ENCODE assay signal across 31 cellular contexts in the genomic region with DNA sequence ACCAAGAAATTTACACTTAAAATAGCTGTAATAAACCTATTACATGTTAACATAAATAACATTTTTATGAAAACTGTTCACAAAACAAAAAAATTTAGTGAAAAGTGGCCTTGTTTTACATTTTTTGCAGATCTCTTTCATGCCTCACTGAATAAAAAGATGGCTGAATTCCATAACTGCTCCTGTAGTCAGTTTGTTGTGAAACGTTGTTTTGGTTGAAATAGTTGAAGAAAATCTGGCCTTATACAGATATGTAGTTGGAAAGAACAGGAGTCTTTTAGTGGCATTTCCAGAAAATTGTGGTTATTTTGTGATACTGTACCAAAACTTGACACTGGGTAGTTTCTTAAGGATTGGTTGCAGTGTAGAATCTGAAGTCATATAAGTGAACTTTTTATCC. TPM values are rescaled to one million over a fixed set of nuclear protein-coding genes. Genes with fewer than 3 reads are reported as not detected.
DNase-seq lines count a peak whose midpoint lies in the region; ATAC-seq, FAIRE-seq and TF ChIP-seq lines count a peak whose summit lies in the region.
"Had no signal": no experiment of that assay in that cellular context is flagged by ENCODE, and none has a peak within 500 bp of the region (broad histone marks: within the 10 kb centered on the region; RNA-seq: fewer than 3 reads in every experiment).

No MANE protein-coding gene starts in this region.

- H4K20me1 ChIP-seq in osteoblast (ENCODE audit: insufficient read depth, low read length): peaks cover 37% of the 10 kb centered on the region

- H3K27me3 ChIP-seq in Caco-2 (replicated peaks; ENCODE audit: control insufficient read depth, insufficient read depth, low read length) (no peaks in the 10 kb centered on the region), osteoblast (ENCODE audit: insufficient read depth, low read length) (no peaks in the 10 kb centered on the region)
- H3K27me3 ChIP-seq: body of pancreas, heart right ventricle, suprapubic skin had no signal

- ATAC-seq in GM18519 (IDR thresholded peaks at IDR 0.05; ENCODE audit: low FRiP score, unreplicated experiment): no peak
- ATAC-seq: activated CD8-positive, alpha-beta memory T cell treated with anti-CD3 and anti-CD28 coated beads, Interleukin-2, amount 10 ng/mL, durations not matched to agents 7 days and 5 days; activated T-cell treated with anti-CD3 and anti-CD28 coated beads, Interleukin-2, amount 50 U/mL, for 4 hours; body of pancreas; heart right ventricle; natural killer cell treated with Interleukin-12 subunit alpha and Interleukin-12 subunit beta and Interleukin-15 and Interleukin-18, amount 100 ng/mL, for 72 hours; stimulated activated memory B cell treated with anti-CD40 and anti-IgM and Interleukin-4, amounts not matched to agents 10 μg/mL and 1 μg/mL and 100 μg/mL, for 72 hours had no signal

- no peak overlapping the region for H3K4me2 ChIP-seq in osteoblast (ENCODE audit: insufficient read depth, low read length)
- H3K4me2 ChIP-seq: PC-9, SK-N-SH had no signal

- intact Hi-C loops in Caco-2 (cut with micrococcal nuclease; ENCODE audit: unreplicated experiment): no loop called here

- H3K4me3 ChIP-seq in Caco-2 (ENCODE audit: low read depth, low read length) (no peak overlapping the region), osteoblast (ENCODE audit: insufficient read depth, low read length) (no peak overlapping the region)
- H3K4me3 ChIP-seq: body of pancreas, heart right ventricle, PC-9, suprapubic skin had no signal

- H3K4me1 Mint-ChIP-seq in Caco-2 (ENCODE audit: low read depth, unreplicated experiment): peaks cover 40% of the 10 kb centered on the region
- peaks cover 28% of the 10 kb centered on the region for H3K4me1 Mint-ChIP-seq in endothelial cell (ENCODE audit: unreplicated experiment)
- H3K4me1 Mint-ChIP-seq: activated CD8-positive, alpha-beta memory T cell treated with anti-CD3 and anti-CD28 coated beads, Interleukin-2, amount 10 ng/mL, durations not matched to agents 7 days and 5 days; activated naive CD8-positive, alpha-beta T cell treated with anti-CD3 and anti-CD28 coated beads for 36 hours; CD4-positive, alpha-beta memory T cell had no signal

- no peaks in the 10 kb centered on the region for H3K27me3 Mint-ChIP-seq in Caco-2 (ENCODE audit: insufficient read depth, unreplicated experiment)
- no peaks in the 10 kb centered on the region for H3K27me3 Mint-ChIP-seq in endothelial cell (ENCODE audit: unreplicated experiment)
- H3K27me3 Mint-ChIP-seq: activated naive CD8-positive, alpha-beta T cell treated with anti-CD3 and anti-CD28 coated beads for 36 hours had no signal

- no TSS peak for BruUV-seq in Caco-2 (replicated peaks; lab: Mats Ljungman, UMichigan)

- H3K9me3 Mint-ChIP-seq in Caco-2 (ENCODE audit: unreplicated experiment) (no peaks in the 10 kb centered on the region), endothelial cell (ENCODE audit: unreplicated experiment) (no peaks in the 10 kb centered on the region)
- H3K9me3 Mint-ChIP-seq: activated naive CD8-positive, alpha-beta T cell treated with anti-CD3 and anti-CD28 coated beads for 36 hours; natural killer cell treated with Interleukin-12 subunit alpha and Interleukin-12 subunit beta and Interleukin-15 and Interleukin-18, amount 100 ng/mL, for 72 hours; stimulated activated memory B cell treated with anti-CD40 and anti-IgM and Interleukin-4, amounts not matched to agents 10 μg/mL and 1 μg/mL and 100 μg/mL, for 72 hours had no signal

- H3K4me3 Mint-ChIP-seq in Caco-2 (ENCODE audit: unreplicated experiment): no peak overlapping the region
- H3K4me3 Mint-ChIP-seq in endothelial cell (ENCODE audit: unreplicated experiment): no peak overlapping the region
- H3K4me3 Mint-ChIP-seq: activated CD8-positive, alpha-beta memory T cell treated with anti-CD3 and anti-CD28 coated beads, Interleukin-2, amount 10 ng/mL, durations not matched to agents 7 days and 5 days; activated naive CD8-positive, alpha-beta T cell treated with anti-CD3 and anti-CD28 coated beads for 36 hours; activated T-cell treated with anti-CD3 and anti-CD28 coated beads, Interleukin-2, amount 50 U/mL, for 4 hours; CD4-positive, alpha-beta memory T cell; natural killer cell treated with Interleukin-12 subunit alpha and Interleukin-12 subunit beta and Interleukin-15 and Interleukin-18, amount 100 ng/mL, for 72 hours; stimulated activated memory B cell treated with anti-CD40 and anti-IgM and Interleukin-4, amounts not matched to agents 10 μg/mL and 1 μg/mL and 100 μg/mL, for 72 hours had no signal

- H3K36me3 ChIP-seq in Caco-2 (ENCODE audit: control insufficient read depth, insufficient read depth, low read length): no peaks in the 10 kb centered on the region; the same call in 1 of the 2 replicates
- no peaks in the 10 kb centered on the region for H3K36me3 ChIP-seq in osteoblast (ENCODE audit: insufficient read depth, low read length)
- H3K36me3 ChIP-seq: heart right ventricle, suprapubic skin had no signal

- peaks cover 37% of the 10 kb centered on the region for H3K36me3 Mint-ChIP-seq in Caco-2 (ENCODE audit: insufficient read depth, unreplicated experiment)
- H3K36me3 Mint-ChIP-seq in endothelial cell (ENCODE audit: low read depth, unreplicated experiment): peaks cover 8% of the 10 kb centered on the region
- H3K36me3 Mint-ChIP-seq: activated CD8-positive, alpha-beta memory T cell treated with anti-CD3 and anti-CD28 coated beads, Interleukin-2, amount 10 ng/mL, durations not matched to agents 7 days and 5 days; activated naive CD8-positive, alpha-beta T cell treated with anti-CD3 and anti-CD28 coated beads for 36 hours; CD4-positive, alpha-beta memory T cell; natural killer cell treated with Interleukin-12 subunit alpha and Interleukin-12 subunit beta and Interleukin-15 and Interleukin-18, amount 100 ng/mL, for 72 hours; stimulated activated memory B cell treated with anti-CD40 and anti-IgM and Interleukin-4, amounts not matched to agents 10 μg/mL and 1 μg/mL and 100 μg/mL, for 72 hours had no signal

- H2AFZ ChIP-seq in osteoblast (ENCODE audit: low read length): no peak overlapping the region
- H2AFZ ChIP-seq: PC-9 had no signal

- H3K9me3 ChIP-seq in Caco-2 (no peaks in the 10 kb centered on the region), osteoblast (ENCODE audit: low read depth, low read length) (no peaks in the 10 kb centered on the region)
- H3K9me3 ChIP-seq: body of pancreas, suprapubic skin had no signal

- in situ Hi-C loops in GM13977 (cut with MboI; ENCODE audit: low pct_unique_long_range_greater_than_20kb, low sequenced_read_pairs, unreplicated experiment): no loop called here

- H3K27ac ChIP-seq in osteoblast (ENCODE audit: low read depth, low read length): peak overlapping the region; percentile 7
- H3K27ac ChIP-seq: body of pancreas, PC-9, suprapubic skin had no signal

- TF ChIP-seq CTCF in Caco-2 (IDR thresholded peaks at IDR 0.05; ENCODE audit: insufficient read depth in 1 of 2, low read depth in 1 of 2, low read length in 1 of 2, severe bottlenecking in 1 of 2, unreplicated experiment in 1 of 2) (no peak), osteoblast (IDR thresholded peaks at IDR 0.05; ENCODE audit: extremely low read depth, low read depth, low read length) (no peak), endothelial cell (IDR thresholded peaks at IDR 0.05; ENCODE audit: unreplicated experiment) (no peak), GM13977 (IDR thresholded peaks at IDR 0.05; ENCODE audit: extremely low read depth, insufficient read depth, missing control alignments) (no peak)

- FAIRE-seq in endometrium (lab: Jason Lieb, UNC): peak; percentile 80
- FAIRE-seq: A204.1, H1, urothelium cell line had no signal

- no peak for DNase-seq in Caco-2
- DNase-seq in amniotic epithelial cell (ENCODE audit: low read depth): peak; percentile 31
- no peak for DNase-seq in osteoblast (ENCODE audit: insufficient read length, low spot score, missing footprints)
- no peak for DNase-seq in endothelial cell (ENCODE audit: low spot score)
- no peak for DNase-seq in activated CD8-positive, alpha-beta memory T cell treated with anti-CD3 and anti-CD28 coated beads for 24 hours
- DNase-seq in GM13977 (ENCODE audit: low spot score): no peak
- DNase-seq: activated CD4-positive, CD25-positive, alpha-beta regulatory T cell; activated CD8-positive, alpha-beta memory T cell treated with anti-CD3 and anti-CD28 coated beads, Interleukin-2, amount 10 ng/mL, durations not matched to agents 7 days and 5 days; activated gamma-delta T cell; activated naive CD8-positive, alpha-beta T cell treated with anti-CD3 and anti-CD28 coated beads for 36 hours; activated T-cell treated with anti-CD3 and anti-CD28 coated beads, Interleukin-2, amount 50 U/mL, for 4 hours; AML-193; body of pancreas; CD4-positive, alpha-beta memory T cell; foreskin melanocyte; heart right ventricle; KBM-7; NCI-H1105 treated with DMSO at 0.1 percent for 48 hours; NCI-H187 treated with DMSO at 0.1 percent for 48 hours; NCI-H524; NK-92 treated with Interleukin-12 subunit alpha and Interleukin-12 subunit beta, amount 100 ng/mL, for 24 hours; PC-9; SK-N-SH had no signal

- H3K4me1 ChIP-seq in Caco-2: peaks cover 44% of the 10 kb centered on the region
- H3K4me1 ChIP-seq in osteoblast (ENCODE audit: insufficient read depth, low read length): peaks cover 15% of the 10 kb centered on the region
- H3K4me1 ChIP-seq: body of pancreas had no signal

- peaks cover 87% of the 10 kb centered on the region for H3K79me2 ChIP-seq in osteoblast (ENCODE audit: insufficient read depth, low read length)

- CTCF ChIA-PET in Caco-2 (lab: Charles Lee): no interaction called here

- POLR2A ChIA-PET in Caco-2 (lab: Charles Lee): no interaction called here

- H3K27ac Mint-ChIP-seq in Caco-2 (ENCODE audit: unreplicated experiment): peak overlapping the region; percentile 4
- no peak overlapping the region for H3K27ac Mint-ChIP-seq in endothelial cell (ENCODE audit: unreplicated experiment)
- H3K27ac Mint-ChIP-seq: activated CD8-positive, alpha-beta memory T cell treated with anti-CD3 and anti-CD28 coated beads, Interleukin-2, amount 10 ng/mL, durations not matched to agents 7 days and 5 days; activated naive CD8-positive, alpha-beta T cell treated with anti-CD3 and anti-CD28 coated beads for 36 hours; CD4-positive, alpha-beta memory T cell; natural killer cell treated with Interleukin-12 subunit alpha and Interleukin-12 subunit beta and Interleukin-15 and Interleukin-18, amount 100 ng/mL, for 72 hours; stimulated activated memory B cell treated with anti-CD40 and anti-IgM and Interleukin-4, amounts not matched to agents 10 μg/mL and 1 μg/mL and 100 μg/mL, for 72 hours had no signal

RNA-seq across cellular contexts. Expression of gene ITSN1, which starts 18.1 kb away (rescaled TPM):
- 88.5 and 98.4 TPM in 2 replicates for total RNA-seq in Caco-2 (2022)
- total RNA-seq in osteoblast: 39.5 and 42.7 TPM in 2 replicates
- total RNA-seq in endothelial cell (ENCODE audit: unreplicated experiment): 68.2 TPM

RNA-seq across cellular contexts. Expression of gene CRYZL1, which starts 18.9 kb away (rescaled TPM):
- total RNA-seq in Caco-2 (2022) (26.6 and 29.1 TPM in 2 replicates), osteoblast (24.5 and 28.6 TPM in 2 replicates), endothelial cell (ENCODE audit: unreplicated experiment) (32.2 TPM)
